In genomic region chr7:88339195-88339922, GRCh38 we compare ENCODE assay signal across 15 cellular contexts. TPM values are rescaled to one million over a fixed set of nuclear protein-coding genes. Genes with fewer than 3 reads are reported as not detected.
"Had no signal": no experiment of that assay in that cellular context is flagged by ENCODE, and none has a peak within 500 bp of the region (broad histone marks: within the 10 kb centered on the region; RNA-seq: fewer than 3 reads in every experiment).

No MANE protein-coding gene starts in this region.

- H3K27ac ChIP-seq: testis, upper lobe of right lung had no signal

- ATAC-seq: effector memory CD8-positive, alpha-beta T cell; natural killer cell; stimulated activated naive CD8-positive, alpha-beta T cell treated with anti-CD3 and anti-CD28 coated beads, Interleukin-15, amount 100 ng/mL, for 72 hours; upper lobe of right lung had no signal

- H3K4me1 ChIP-seq: upper lobe of right lung had no signal

- H3K9me3 ChIP-seq: testis, upper lobe of right lung had no signal

- H3K36me3 Mint-ChIP-seq: natural killer cell had no signal

- H3K4me1 Mint-ChIP-seq: natural killer cell; stimulated activated naive CD8-positive, alpha-beta T cell treated with anti-CD3 and anti-CD28 coated beads, Interleukin-15, amount 100 ng/mL, for 72 hours had no signal

- H3K36me3 ChIP-seq: upper lobe of right lung had no signal

- H3K27me3 ChIP-seq: testis, upper lobe of right lung had no signal

- H3K27ac Mint-ChIP-seq: effector memory CD8-positive, alpha-beta T cell; natural killer cell; stimulated activated naive CD8-positive, alpha-beta T cell treated with anti-CD3 and anti-CD28 coated beads, Interleukin-15, amount 100 ng/mL, for 72 hours had no signal

- H3K4me3 ChIP-seq: testis, upper lobe of right lung had no signal

- H3K4me3 Mint-ChIP-seq: effector memory CD8-positive, alpha-beta T cell; natural killer cell; stimulated activated naive CD8-positive, alpha-beta T cell treated with anti-CD3 and anti-CD28 coated beads, Interleukin-15, amount 100 ng/mL, for 72 hours had no signal

- DNase-seq: activated CD4-positive, alpha-beta T cell treated with anti-CD3 and anti-CD28 coated beads, Interleukin-2, amount 50 U/mL, for 1 hour; activated naive CD4-positive, alpha-beta T cell treated with Interleukin-2 at 50 U/mL for 16 hours; activated T-cell treated with anti-CD3 and anti-CD28 coated beads for 4 hours; aorta; cerebellar nuclear complex; dermis blood vessel endothelial cell; effector memory CD8-positive, alpha-beta T cell; islet precursor cell; mesenchymal stem cell; natural killer cell; stimulated activated naive CD8-positive, alpha-beta T cell treated with anti-CD3 and anti-CD28 coated beads, Interleukin-15, amount 100 ng/mL, for 72 hours; SW 1271; testis; upper lobe of right lung had no signal

- H3K9me3 Mint-ChIP-seq: effector memory CD8-positive, alpha-beta T cell; natural killer cell; stimulated activated naive CD8-positive, alpha-beta T cell treated with anti-CD3 and anti-CD28 coated beads, Interleukin-15, amount 100 ng/mL, for 72 hours had no signal

RNA-seq across cellular contexts. Expression of gene STEAP4, which starts 32.7 kb away (rescaled TPM):
- total RNA-seq: activated CD8-positive, alpha-beta memory T cell treated with anti-CD3 and anti-CD28 coated beads for 36 hours; dermis blood vessel endothelial cell had no signal
